ENCODE assay signal across 19 cellular contexts in genomic region chr20:37352611-37352980, GRCh38. TPM values are rescaled to one million over a fixed set of nuclear protein-coding genes. Genes with fewer than 3 reads are reported as not detected.
DNase-seq lines count a peak whose midpoint lies in the region; ATAC-seq, FAIRE-seq and TF ChIP-seq lines count a peak whose summit lies in the region.
"Had no signal": no experiment of that assay in that cellular context is flagged by ENCODE, and none has a peak within 500 bp of the region (broad histone marks: within the 10 kb centered on the region; RNA-seq: fewer than 3 reads in every experiment).

No MANE protein-coding gene starts in this region.

- 0 out of 2 replicates have a peak, but pooled peaks cover 11% of the 10 kb centered on the region for H3K36me3 ChIP-seq in Karpas-422 (ENCODE audit: insufficient read depth, low read length)
- H3K36me3 ChIP-seq in endodermal cell (ENCODE audit: control insufficient read depth, insufficient read depth, low read length), result peaks cover 64% of the 10 kb centered on the region
- H3K36me3 ChIP-seq in osteoblast (ENCODE audit: insufficient read depth, low read length), result peaks cover 21% of the 10 kb centered on the region
- H3K36me3 ChIP-seq: HAP-1 had no signal

- TF ChIP-seq POLR2A in A549 (IDR thresholded peaks at IDR 0.05; ENCODE audit: low read length), result no peak
- TF ChIP-seq POLR2A in GM12891 (IDR thresholded peaks at IDR 0.05; ENCODE audit: low read depth, low read length), result no peak

- H3K36me3 Mint-ChIP-seq in endodermal cell (ENCODE audit: low read depth), result peaks cover 58% of the 10 kb centered on the region
- H3K36me3 Mint-ChIP-seq: CD4-positive, CD25-positive, alpha-beta regulatory T cell had no signal

- no peak for TF ChIP-seq EP300 in A549 (IDR thresholded peaks at IDR 0.05)

- H3K4me3 Mint-ChIP-seq in endodermal cell, result no peak overlapping the region

- no peaks in the 10 kb centered on the region for H3K9me3 ChIP-seq in A549
- H3K9me3 ChIP-seq in Karpas-422 (ENCODE audit: low read length), result no peaks in the 10 kb centered on the region
- H3K9me3 ChIP-seq in endodermal cell (ENCODE audit: control insufficient read depth, low read length), result no peaks in the 10 kb centered on the region
- no peaks in the 10 kb centered on the region for H3K9me3 ChIP-seq in osteoblast (ENCODE audit: low read depth, low read length)
- H3K9me3 ChIP-seq: HAP-1, SJSA1 had no signal

- H3K27me3 ChIP-seq in Karpas-422 (ENCODE audit: low read length) (no peaks in the 10 kb centered on the region), endodermal cell (ENCODE audit: control insufficient read depth, insufficient read depth, low read length, poor library complexity, severe bottlenecking) (no peaks in the 10 kb centered on the region), osteoblast (ENCODE audit: insufficient read depth, low read length) (no peaks in the 10 kb centered on the region)
- H3K27me3 ChIP-seq: SJSA1 had no signal

- TF ChIP-seq RAD21 in A549 (conservative IDR thresholded peaks at IDR 0.05 in 1 of 2, IDR thresholded peaks at IDR 0.05 in 1 of 2), result no peak

- H3K27ac Mint-ChIP-seq in endodermal cell, result no peak overlapping the region
- H3K27ac Mint-ChIP-seq: CD4-positive, CD25-positive, alpha-beta regulatory T cell had no signal

- no peaks in the 10 kb centered on the region for H3K27me3 Mint-ChIP-seq in endodermal cell (ENCODE audit: insufficient read depth)

- WGBS in A549 (ENCODE audit: missing lambda C conversion rate), result 84% methylated on average over 11 of the region's 11 CpGs
- 93 to 98% methylated on average over 9 to 11 of the region's 11 CpGs for WGBS in endodermal cell (ENCODE audit: insufficient coverage in 1 of 2, insufficient read length in 1 of 2), 2 experiments

- no peaks in the 10 kb centered on the region for H3K9me3 Mint-ChIP-seq in endodermal cell
- H3K9me3 Mint-ChIP-seq: CD4-positive, CD25-positive, alpha-beta regulatory T cell had no signal

- TF ChIP-seq CTCF in A549 (IDR thresholded peaks at IDR 0.05), result no peak
- no peak for TF ChIP-seq CTCF in endodermal cell (conservative IDR thresholded peaks at IDR 0.05)
- TF ChIP-seq CTCF in osteoblast (IDR thresholded peaks at IDR 0.05; ENCODE audit: extremely low read depth, low read depth, low read length), result no peak

- H2AFZ ChIP-seq in Karpas-422 (ENCODE audit: low read length), result no peak overlapping the region
- H2AFZ ChIP-seq in osteoblast (ENCODE audit: low read length), result no peak overlapping the region

- H4K20me1 ChIP-seq in Karpas-422 (ENCODE audit: insufficient read depth, low read depth, low read length) (peaks cover 19% of the 10 kb centered on the region), osteoblast (ENCODE audit: insufficient read depth, low read length) (peaks cover 92% of the 10 kb centered on the region)

- H3K4me2 ChIP-seq in A549, result 0 out of 3 replicates have a peak overlapping the region, but pooled peaks have one; percentile 17
- no peak overlapping the region for H3K4me2 ChIP-seq in Karpas-422 (ENCODE audit: low read depth, low read length, poor library complexity, severe bottlenecking)
- H3K4me2 ChIP-seq in osteoblast (ENCODE audit: insufficient read depth, low read length), result no peak overlapping the region

- ATAC-seq in A549 (no peak), HG03521 (IDR thresholded peaks at IDR 0.05; ENCODE audit: unreplicated experiment) (no peak), HG03439 (IDR thresholded peaks at IDR 0.05; ENCODE audit: unreplicated experiment) (no peak)

- H3K4me1 Mint-ChIP-seq in endodermal cell, result peaks cover 23% of the 10 kb centered on the region

- POLR2A ChIA-PET in A549 (lab: Yijun Ruan, JAX), result no interaction called here

- H3K4me1 ChIP-seq in A549, result peaks cover 100% of the 10 kb centered on the region
- H3K4me1 ChIP-seq in Karpas-422 (ENCODE audit: low read length), result peaks cover 81% of the 10 kb centered on the region
- H3K4me1 ChIP-seq in endodermal cell (ENCODE audit: control insufficient read depth, insufficient read depth, low read length), result peaks cover 2% of the 10 kb centered on the region
- peaks cover 19% of the 10 kb centered on the region for H3K4me1 ChIP-seq in osteoblast (ENCODE audit: insufficient read depth, low read length)
- H3K4me1 ChIP-seq: HAP-1, SJSA1 had no signal

- H3K27ac ChIP-seq in A549 (0 out of 6 replicates have a peak overlapping the region, but pooled peaks of 1 of the 2 experiments have one; percentile 5), Karpas-422 (ENCODE audit: low read length) (peak overlapping the region; percentile 92), endodermal cell (ENCODE audit: low read depth, low read length) (no peak overlapping the region), osteoblast (ENCODE audit: low read depth, low read length) (no peak overlapping the region)
- H3K27ac ChIP-seq: HL-60, SJSA1 had no signal

- FAIRE-seq in A549 (lab: Jason Lieb, UNC), result no peak
- no peak for FAIRE-seq in GM12891 (lab: Jason Lieb, UNC)

- CTCF ChIA-PET in A549 (lab: Yijun Ruan, JAX), result interaction anchor here (0.9 to 3.0 kb wide), 6 partner anchors 9 to 70 kb away, joined by 3 to 13 read pairs (median 8); no protein-coding TSS in a partner anchor

- H3K4me3 ChIP-seq in A549, result no peak overlapping the region
- H3K4me3 ChIP-seq in Karpas-422 (ENCODE audit: low read length), result no peak overlapping the region
- H3K4me3 ChIP-seq in endodermal cell (ENCODE audit: low read length), result no peak overlapping the region
- H3K4me3 ChIP-seq in osteoblast (ENCODE audit: insufficient read depth, low read length), result no peak overlapping the region
- H3K4me3 ChIP-seq: HAP-1, SJSA1 had no signal

- H3K9me2 ChIP-seq in Karpas-422 (replicated peaks; ENCODE audit: insufficient read depth, low read length), result no peaks in the 10 kb centered on the region

- H3K9ac ChIP-seq in Karpas-422 (ENCODE audit: low read length) (no peak overlapping the region), endodermal cell (ENCODE audit: extremely low read depth, low read length, poor library complexity, severe bottlenecking) (no peak overlapping the region)

- DNase-seq in A549 (ENCODE audit: low read depth in 1 of 2, low spot score in 1 of 2) (no peak), Karpas-422 (no peak), endodermal cell (peak; percentile 11), osteoblast (ENCODE audit: insufficient read length, low spot score, missing footprints) (peak; percentile 27), GM12891 (ENCODE audit: insufficient read length, low spot score) (no peak)
- DNase-seq in central memory CD4-positive, alpha-beta T cell, result no peak
- DNase-seq: ACHN; AML-193; CD4-positive, CD25-positive, alpha-beta regulatory T cell; NCI-H1105 treated with DMSO at 0.1 percent for 48 hours; NCI-H1694 treated with DMSO at 0.1 percent for 48 hours; NCI-H345; NCI-H526 treated with DMSO at 0.1 percent for 48 hours; PC-3 had no signal

- H3K79me2 ChIP-seq in Karpas-422 (ENCODE audit: low read length), result peaks cover 81% of the 10 kb centered on the region
- H3K79me2 ChIP-seq in osteoblast (ENCODE audit: insufficient read depth, low read length), result peaks cover 100% of the 10 kb centered on the region

TF ChIP-seq in A549, 52 proteins besides CTCF, POLR2A, EP300 and RAD21 (continues in another document):
- no peak for TF ChIP-seq HOXB13 (CRISPR knock-in tag; IDR thresholded peaks at IDR 0.05; ENCODE audit: low read depth)
- no peak for TF ChIP-seq HMGXB4 (CRISPR knock-in tag; IDR thresholded peaks at IDR 0.05; ENCODE audit: borderline replicate concordance)
- TF ChIP-seq HOXB5 (CRISPR knock-in tag; IDR thresholded peaks at IDR 0.05), result no peak

TF ChIP-seq in GM12891, 5 proteins besides CTCF, POLR2A, EP300 and RAD21:
- TF ChIP-seq SPI1 (IDR thresholded peaks at IDR 0.05; ENCODE audit: low read depth, low read length), result no peak
- TF ChIP-seq POLR2AphosphoS5 (IDR thresholded peaks at IDR 0.05; ENCODE audit: low read depth, low read length), result no peak
- TF ChIP-seq TAF1 (IDR thresholded peaks at IDR 0.05; ENCODE audit: low read depth, low read length), result no peak
- TF ChIP-seq PAX5 (IDR thresholded peaks at IDR 0.05; ENCODE audit: insufficient read depth, low read length, severe bottlenecking), result no peak
TF ChIP-seq in GM12891: peak in this region for 0.

RNA-seq across cellular contexts. Expression of gene SRC, which starts 6.7 kb away (rescaled TPM):
- polyA plus RNA-seq in A549 (2011; rRNA removed), result 154 and 212 TPM in 2 replicates
- polyA plus RNA-seq in A549 (2012; cell fraction: cytosol; rRNA removed), result 122 and 170 TPM in 2 replicates
- polyA plus RNA-seq in A549 (2012; cell fraction: nucleus; rRNA removed), result 500 and 511 TPM in 2 replicates
- polyA plus RNA-seq in A549 (2017; fragmentation: RNase III; extraction: RNeasy Plus Mini Kit Qiagen cat#74134 plus additional on column Dnase treatment), result 133 to 139 TPM (median 134 TPM) in 3 replicates
- polyA minus RNA-seq in A549 (2011; rRNA and poly(A)+ RNA removed), result 278 and 313 TPM in 2 replicates
- total RNA-seq in Karpas-422 (2014; rRNA removed; shearing (Covaris generic); ENCODE audit: low replicate concordance), result 39.9 and 41.5 TPM in 2 replicates
- total RNA-seq in endodermal cell, result 100 to 1,000 TPM in 1 of 2 donors, 10 to 100 TPM in 1; 75.6 to 109 TPM
- 48.4 TPM for polyA plus RNA-seq in endodermal cell (2013, experiment 1 of 2)
- polyA plus RNA-seq in endodermal cell (2013, experiment 2 of 2), result 41.1 TPM
- 22.1 and 22.4 TPM in 2 replicates for total RNA-seq in osteoblast
- 24.6 TPM for polyA plus RNA-seq in GM12891 (2012; ENCODE audit: low read depth, missing spikeins)

Comparison
In these comparisons a context has a peak if more than half of its experiments do, and no peak if none do; other contexts are left out.
1. DNase-seq: peak in endodermal cell (single experiment) and osteoblast (single experiment); none in A549 (0 of 2), Karpas-422 (single experiment), GM12891 (single experiment) and central memory CD4-positive, alpha-beta T cell (single experiment).